Comparison of ENCODE assay signal across 9 cellular contexts in the genomic region with DNA sequence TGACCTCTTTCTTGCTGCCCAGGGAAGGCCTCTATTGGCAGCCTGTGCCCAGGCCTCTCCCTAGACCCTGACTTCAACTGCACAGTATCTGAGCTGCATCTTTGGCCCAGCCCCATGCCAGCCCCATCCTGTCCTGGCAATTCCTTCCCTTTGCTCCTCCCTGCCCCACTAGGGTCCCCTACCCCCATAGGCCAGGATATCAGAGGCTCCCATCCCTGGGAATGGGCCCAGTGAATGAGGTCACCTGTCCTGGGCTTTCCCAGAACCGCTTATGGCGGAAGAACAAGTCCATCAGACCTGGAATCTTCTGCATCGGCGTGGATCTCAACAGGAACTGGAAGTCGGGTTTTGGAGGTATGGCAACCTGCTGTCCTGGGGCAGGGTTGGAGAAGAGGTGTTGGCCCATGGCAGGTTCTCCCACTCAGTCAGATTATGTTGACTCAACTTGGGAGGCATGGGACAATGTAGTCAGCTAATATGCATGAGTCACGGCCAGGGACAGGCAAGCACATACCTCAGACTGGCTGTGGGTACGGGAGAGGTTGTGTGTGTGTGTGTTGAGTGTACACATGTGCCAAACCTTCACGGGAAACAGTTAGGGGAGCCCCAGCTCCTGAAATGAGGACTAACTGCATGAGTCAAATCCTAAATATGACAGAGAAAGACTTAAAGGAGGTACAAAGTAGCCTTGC. TPM values are rescaled to one million over a fixed set of nuclear protein-coding genes. Genes with fewer than 3 reads are reported as not detected.
DNase-seq lines count a peak whose midpoint lies in the region; ATAC-seq and TF ChIP-seq lines count a peak whose summit lies in the region.
"Had no signal": no experiment of that assay in that cellular context is flagged by ENCODE, and none has a peak within 500 bp of the region (broad histone marks: within the 10 kb centered on the region; RNA-seq: fewer than 3 reads in every experiment).

No MANE protein-coding gene starts in this region.

- peaks cover 8% of the 10 kb centered on the region for H3K9me3 Mint-ChIP-seq in CD8-positive, alpha-beta T cell

- POLR2A ChIA-PET in CD8-positive, alpha-beta T cell (lab: Charles Lee), result interaction anchor here (0.7 kb wide), 1 partner anchor 17 kb away, joined by 4 read pairs; no protein-coding TSS in a partner anchor

- H3K9me3 ChIP-seq in gastrocnemius medialis, result peaks cover 0 to 3% (median 0%) of the 10 kb centered on the region in 3 donors
- H3K9me3 ChIP-seq in CD8-positive, alpha-beta T cell (ENCODE audit: low read length), result peaks cover 5% of the 10 kb centered on the region
- H3K9me3 ChIP-seq in stomach, result peaks cover 4 to 22% (median 11%) of the 10 kb centered on the region in 4 donors

- ATAC-seq in gastrocnemius medialis, result peak; percentile 66 to 70
- no peak for ATAC-seq in CD8-positive, alpha-beta T cell

- peaks cover 21 to 39% of the 10 kb centered on the region in 2 donors for H3K4me1 ChIP-seq in gastrocnemius medialis
- peaks cover 29% of the 10 kb centered on the region for H3K4me1 ChIP-seq in CD8-positive, alpha-beta T cell (ENCODE audit: insufficient read depth, low read length)
- H3K4me1 ChIP-seq in stomach, result peaks cover 0 to 4% (median 0%) of the 10 kb centered on the region in 4 donors

- no peaks in the 10 kb centered on the region for H3K36me3 Mint-ChIP-seq in CD8-positive, alpha-beta T cell

- H3K36me3 ChIP-seq in gastrocnemius medialis, result no peaks in the 10 kb centered on the region
- no peaks in the 10 kb centered on the region for H3K36me3 ChIP-seq in CD8-positive, alpha-beta T cell (ENCODE audit: insufficient read depth, low read length)
- H3K36me3 ChIP-seq in stomach, result no peaks in the 10 kb centered on the region

- 66 to 82% (median 72%) methylated on average over 8 of the region's 8 CpGs for WGBS in stomach, 5 donors

- H3K27ac ChIP-seq in gastrocnemius medialis, result peak overlapping the region; percentile 30 to 61 (median 54)
- no peak overlapping the region for H3K27ac ChIP-seq in CD8-positive, alpha-beta T cell (ENCODE audit: low read depth, low read length)
- H3K27ac ChIP-seq in stomach, result no peak overlapping the region

- DNase-seq in GM04503 (ENCODE audit: low read depth), result peak; percentile 92
- peak; percentile 78 for DNase-seq in HPDE6-E6E7 (ENCODE audit: extremely low spot score)
- peak; percentile 89 to 98 for DNase-seq in cardiac fibroblast (ENCODE audit: low read depth in 2 of 2)
- peak; percentile 48 to 62 for DNase-seq in gastrocnemius medialis
- DNase-seq in CD8-positive, alpha-beta T cell, result no peak
- no peak for DNase-seq in NK-92 (lab: John Stamatoyannopoulos, UW; ENCODE audit: unreplicated experiment)
- no peak for DNase-seq in C1 segment of cervical spinal cord (lab: John Stamatoyannopoulos, UW)
- DNase-seq in stomach, result no peak

- H3K27me3 ChIP-seq in gastrocnemius medialis (no peaks in the 10 kb centered on the region), stomach (no peaks in the 10 kb centered on the region)
- H3K27me3 ChIP-seq in CD8-positive, alpha-beta T cell (ENCODE audit: insufficient read depth, low read length), result no peaks in the 10 kb centered on the region

- in situ Hi-C loops in gastrocnemius medialis (cut with MboI; ENCODE audit: low sequenced_read_pairs in 4 of 4), result no loop called here

- H3K4me3 ChIP-seq in cardiac fibroblast (replicated peaks in 1 of 2; ENCODE audit: low read depth in 2 of 2, low read length in 2 of 2) (no peak overlapping the region), gastrocnemius medialis (no peak overlapping the region), stomach (no peak overlapping the region)
- H3K4me3 ChIP-seq in CD8-positive, alpha-beta T cell (ENCODE audit: low read depth, low read length), result no peak overlapping the region

- CTCF ChIA-PET in CD8-positive, alpha-beta T cell (lab: Charles Lee), result no interaction called here

- TF ChIP-seq EP300 in stomach (IDR thresholded peaks at IDR 0.05), result no peak

- no peaks in the 10 kb centered on the region for H3K27me3 Mint-ChIP-seq in CD8-positive, alpha-beta T cell (ENCODE audit: low read depth)

- intact Hi-C loops in gastrocnemius medialis (cut with DNase I; ENCODE audit: low total_unique reads), result no loop called here
- intact Hi-C loops in CD8-positive, alpha-beta T cell (cut with DNase I, micrococcal nuclease), result no loop called here
- intact Hi-C loops in stomach (cut with DNase I; ENCODE audit: low total_unique reads), result no loop called here

- no peak for TF ChIP-seq CTCF in cardiac fibroblast (IDR thresholded peaks at IDR 0.05; ENCODE audit: low read depth, low read length)
- TF ChIP-seq CTCF in gastrocnemius medialis (IDR thresholded peaks at IDR 0.05 in 4 of 5, conservative IDR thresholded peaks at IDR 0.05 in 1 of 5), result no peak
- TF ChIP-seq CTCF in CD8-positive, alpha-beta T cell (IDR thresholded peaks at IDR 0.05), result no peak
- no peak for TF ChIP-seq CTCF in stomach (IDR thresholded peaks at IDR 0.05)

- no peak overlapping the region for H3K4me3 Mint-ChIP-seq in CD8-positive, alpha-beta T cell

- TF ChIP-seq POLR2A in gastrocnemius medialis (IDR thresholded peaks at IDR 0.05) (no peak), stomach (IDR thresholded peaks at IDR 0.05) (no peak)

- no peak overlapping the region for H3K27ac Mint-ChIP-seq in CD8-positive, alpha-beta T cell

- peaks cover 15% of the 10 kb centered on the region for H3K4me1 Mint-ChIP-seq in CD8-positive, alpha-beta T cell (ENCODE audit: low read depth)

RNA-seq across cellular contexts. Expression of gene CPA1, which starts 17.0 kb away (rescaled TPM):
- total RNA-seq in gastrocnemius medialis (not detected), stomach (not detected)
- not detected for total RNA-seq in CD8-positive, alpha-beta T cell
- 10 to 100 TPM in 1 of 3 donors, 1 to 10 TPM in 2; 1.7 to 17.3 (median 5.5) TPM for polyA plus RNA-seq in stomach
- polyA plus RNA-seq: neural cell had no signal

RNA-seq across cellular contexts. Expression of gene CPA5, which starts 18.7 kb away (rescaled TPM):
- total RNA-seq in gastrocnemius medialis (not detected), stomach (not detected)
- not detected for total RNA-seq in CD8-positive, alpha-beta T cell
- under 1 TPM in 1 of 3 donors, not detected in 2; 0.48 TPM for polyA plus RNA-seq in stomach
- polyA plus RNA-seq: neural cell had no signal

Comparison
In these comparisons a context has a peak if more than half of its experiments do, and no peak if none do; other contexts are left out.
1. DNase-seq: peak in GM04503 (single experiment), HPDE6-E6E7 (single experiment), cardiac fibroblast (2 of 2) and gastrocnemius medialis (2 of 2); none in CD8-positive, alpha-beta T cell (0 of 7), NK-92 (single experiment), C1 segment of cervical spinal cord (0 of 14) and stomach (single experiment).
2. H3K27ac ChIP-seq: peak in gastrocnemius medialis (4 of 4); none in CD8-positive, alpha-beta T cell (single experiment) and stomach (0 of 5).